Comparison of ENCODE assay signal across 8 cellular contexts in the genomic region with DNA sequence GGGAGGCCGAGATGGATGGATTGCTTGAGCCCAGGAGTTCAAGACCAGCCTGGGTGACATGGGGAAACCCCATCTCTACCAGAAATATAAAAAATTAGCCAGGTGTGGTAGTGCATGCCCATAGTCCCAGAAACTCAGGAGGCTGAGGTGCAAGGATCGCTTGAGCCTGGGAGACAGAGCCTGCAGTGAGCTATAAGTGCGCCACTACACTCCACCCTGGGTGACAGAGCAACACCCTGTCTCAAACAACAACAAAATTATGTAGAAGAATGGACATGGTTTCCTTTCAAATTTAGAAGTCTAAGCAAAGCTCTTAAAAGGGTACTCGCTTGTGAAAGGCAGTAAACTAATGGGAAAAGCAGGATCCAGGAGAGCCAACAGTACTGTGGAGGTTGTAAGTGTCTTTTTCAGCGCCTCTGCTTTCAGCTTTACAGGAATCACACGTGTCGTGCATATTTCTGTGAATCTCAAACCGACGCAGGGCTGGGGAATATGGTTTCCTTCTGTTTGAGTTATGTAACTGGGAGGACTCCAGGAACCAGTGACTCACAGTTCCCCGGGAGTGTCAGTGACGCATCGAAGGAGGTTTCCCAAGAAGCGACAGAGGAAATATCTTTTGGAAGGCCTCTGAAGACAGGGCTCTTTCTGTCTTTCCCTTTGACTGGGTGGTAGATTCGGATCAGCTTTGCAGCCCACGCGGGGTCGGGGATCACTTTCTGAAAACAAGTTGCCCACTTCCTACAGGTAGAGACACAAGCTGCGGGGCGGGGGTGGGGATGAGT. TPM values are rescaled to one million over a fixed set of nuclear protein-coding genes. Genes with fewer than 3 reads are reported as not detected.
A peak's percentile ranks its signal among the peaks of the same experiment; 100 is the strongest.
DNase-seq lines count a peak whose midpoint lies in the region; ATAC-seq, FAIRE-seq and TF ChIP-seq lines count a peak whose summit lies in the region.
"Not testable (repeated sequence)": the region's sequence is repeated elsewhere in the genome, so short reads cannot be mapped to it uniquely, and the experiment has no call there.

No MANE protein-coding gene starts in this region.

- not testable (repeated sequence) for FAIRE-seq in HepG2 (lab: Jason Lieb, UNC)

- 56% methylated on average over 6 of the region's 19 CpGs for WGBS in esophagus muscularis mucosa
- WGBS in HepG2 (ENCODE audit: low lambda C conversion rate) = 38% methylated on average over 18 of the region's 19 CpGs
- 56 to 66% methylated on average over 13 of the region's 19 CpGs for WGBS in testis, 2 donors

- TF ChIP-seq RAD21 in HepG2 (CRISPR knock-in tag; IDR thresholded peaks at IDR 0.05) = not testable (repeated sequence)

- POLR2A ChIA-PET in HepG2 (lab: Yijun Ruan, JAX) = not testable (repeated sequence)

- not testable (repeated sequence) for TF ChIP-seq POLR2A in esophagus muscularis mucosa (IDR thresholded peaks at IDR 0.05; ENCODE audit: low read depth); HepG2 (IDR thresholded peaks at IDR 0.05; ENCODE audit: insufficient read depth in 1 of 2, low read depth in 2 of 2, low read length in 2 of 2); testis (IDR thresholded peaks at IDR 0.05)

- not testable (repeated sequence) for H3K4me2 ChIP-seq in HepG2 (ENCODE audit: low read depth, low read length)
- peak overlapping the region; percentile 75 for H3K4me2 ChIP-seq in skeletal muscle satellite cell (ENCODE audit: low read length)

- in situ Hi-C loops in HepG2 (cut with HindIII; ENCODE audit: extremely low pct_ligation_motif_present, low pct_unique_long_range_greater_than_20kb) = not testable (repeated sequence)

- BruUV-seq in Calu3 (replicated peaks; lab: Mats Ljungman, UMichigan); HepG2 (replicated peaks; lab: Mats Ljungman, UMichigan): not testable (repeated sequence)

- not testable (repeated sequence) for H3K9me3 Mint-ChIP-seq in Calu3 (ENCODE audit: low read depth, unreplicated experiment); activated naive CD8-positive, alpha-beta T cell treated with anti-CD3 and anti-CD28 coated beads, Interleukin-2, amount 50 U/mL, for 24 hours

- peak overlapping the region; percentile 75 for H3K27ac Mint-ChIP-seq in Calu3 (ENCODE audit: unreplicated experiment)
- H3K27ac Mint-ChIP-seq in activated naive CD8-positive, alpha-beta T cell treated with anti-CD3 and anti-CD28 coated beads, Interleukin-2, amount 50 U/mL, for 24 hours = peak overlapping the region; percentile 68

- not testable (repeated sequence) for H3K36me3 Mint-ChIP-seq in Calu3 (ENCODE audit: insufficient read depth, unreplicated experiment); activated naive CD8-positive, alpha-beta T cell treated with anti-CD3 and anti-CD28 coated beads, Interleukin-2, amount 50 U/mL, for 24 hours (ENCODE audit: low read depth)

- CTCF ChIA-PET in Calu3 (lab: Charles Lee); HepG2 (lab: Yijun Ruan, JAX; ENCODE audit: low intra/inter-chr PET ratio, low total read pairs): not testable (repeated sequence)

- not testable (repeated sequence) for H2AFZ ChIP-seq in HepG2 (ENCODE audit: low read length)

- not testable (repeated sequence) for H3K27me3 ChIP-seq in esophagus muscularis mucosa; HepG2 (ENCODE audit: control insufficient read depth in 1 of 2, insufficient read depth in 2 of 2, low read length in 2 of 2); skeletal muscle satellite cell (ENCODE audit: control insufficient read depth, insufficient read depth, low read length); testis

- not testable (repeated sequence) for H3K4me1 Mint-ChIP-seq in Calu3 (ENCODE audit: low read depth, unreplicated experiment)
- H3K4me1 Mint-ChIP-seq in activated naive CD8-positive, alpha-beta T cell treated with anti-CD3 and anti-CD28 coated beads, Interleukin-2, amount 50 U/mL, for 24 hours = peaks cover 83% of the 10 kb centered on the region

- H3K4me3 ChIP-seq in esophagus muscularis mucosa = peak overlapping the region; percentile 7 to 39 (median 31)
- not testable (repeated sequence) for H3K4me3 ChIP-seq in HepG2 (replicated peaks in 1 of 3; ENCODE audit: insufficient read depth in 1 of 3, low read depth in 2 of 3, low read length in 3 of 3); testis
- H3K4me3 ChIP-seq in skeletal muscle satellite cell (ENCODE audit: low read length) = peak overlapping the region; percentile 61

- TF ChIP-seq EP300 in esophagus muscularis mucosa (IDR thresholded peaks at IDR 0.05); HepG2 (IDR thresholded peaks at IDR 0.05; ENCODE audit: low read depth in 2 of 2, low read length in 2 of 2); HepG2 (CRISPR knock-in tag; IDR thresholded peaks at IDR 0.05; ENCODE audit: borderline replicate concordance): not testable (repeated sequence)

- not testable (repeated sequence) for H4K20me1 ChIP-seq in HepG2 (ENCODE audit: insufficient read depth, low read length)

- H3K27me3 Mint-ChIP-seq in Calu3 (ENCODE audit: unreplicated experiment) = peaks cover 13% of the 10 kb centered on the region
- H3K27me3 Mint-ChIP-seq in activated naive CD8-positive, alpha-beta T cell treated with anti-CD3 and anti-CD28 coated beads, Interleukin-2, amount 50 U/mL, for 24 hours = not testable (repeated sequence)

- ATAC-seq in activated naive CD8-positive, alpha-beta T cell treated with anti-CD3 and anti-CD28 coated beads, Interleukin-2, amount 50 U/mL, for 24 hours = peak; percentile 56
- not testable (repeated sequence) for ATAC-seq in HepG2

- H3K36me3 ChIP-seq in esophagus muscularis mucosa; HepG2 (replicated peaks in 1 of 2; ENCODE audit: control insufficient read depth in 1 of 2, insufficient read depth in 2 of 2, low read length in 2 of 2); skeletal muscle satellite cell (ENCODE audit: insufficient read depth, low read length); testis (ENCODE audit: low read depth, missing control alignments): not testable (repeated sequence)

- H3K4me3 Mint-ChIP-seq in Calu3 (ENCODE audit: low read depth, unreplicated experiment) = not testable (repeated sequence)
- H3K4me3 Mint-ChIP-seq in activated naive CD8-positive, alpha-beta T cell treated with anti-CD3 and anti-CD28 coated beads, Interleukin-2, amount 50 U/mL, for 24 hours = peak overlapping the region; percentile 35

- not testable (repeated sequence) for H3K9me3 ChIP-seq in esophagus muscularis mucosa; HepG2 (ENCODE audit: low read length); skeletal muscle satellite cell (replicated peaks; ENCODE audit: low read length); testis

- DNase-seq in Calu3 = peak; percentile 70
- peak; percentile 84 for DNase-seq in NCI-H460 (ENCODE audit: extremely low read depth, low read depth)
- DNase-seq in activated CD4-positive, alpha-beta T cell treated with anti-CD3 and anti-CD28 coated beads for 4 hours = peak; percentile 59 to 65
- DNase-seq in activated naive CD8-positive, alpha-beta T cell treated with anti-CD3 and anti-CD28 coated beads, Interleukin-2, amount 50 U/mL, for 24 hours; esophagus muscularis mucosa (ENCODE audit: extremely low spot score); HepG2 (ENCODE audit: low spot score): not testable (repeated sequence)
- peak; percentile 35 for DNase-seq in testis

- peaks cover 0 to 15% (median 11%) of the 10 kb centered on the region in 4 donors for H3K4me1 ChIP-seq in esophagus muscularis mucosa
- H3K4me1 ChIP-seq in HepG2 (ENCODE audit: insufficient read depth, low read length) = 0 out of 2 replicates have a peak, but pooled peaks cover 15% of the 10 kb centered on the region
- not testable (repeated sequence) for H3K4me1 ChIP-seq in skeletal muscle satellite cell (ENCODE audit: control insufficient read depth, insufficient read depth, low read length); testis

- H3K79me2 ChIP-seq in HepG2 (ENCODE audit: insufficient read depth, low read length) = not testable (repeated sequence)

- H3K9ac ChIP-seq in HepG2 (ENCODE audit: insufficient read depth, low read depth, low read length) = not testable (repeated sequence)
- peak overlapping the region; percentile 38 for H3K9ac ChIP-seq in skeletal muscle satellite cell (ENCODE audit: low read depth, low read length)

- intact Hi-C loops in Calu3 (cut with micrococcal nuclease; ENCODE audit: unreplicated experiment); esophagus muscularis mucosa (cut with DNase I); HepG2 (cut with micrococcal nuclease; ENCODE audit: unreplicated experiment); testis (cut with DNase I; ENCODE audit: low total_unique reads): not testable (repeated sequence)

- peak overlapping the region; percentile 38 to 64 (median 63) for H3K27ac ChIP-seq in esophagus muscularis mucosa (replicated peaks in 1 of 4)
- not testable (repeated sequence) for H3K27ac ChIP-seq in HepG2 (ENCODE audit: extremely low read length, insufficient read depth, low read length); testis

- not testable (repeated sequence) for TF ChIP-seq CTCF in Calu3 (IDR thresholded peaks at IDR 0.05; ENCODE audit: unreplicated experiment); esophagus muscularis mucosa (IDR thresholded peaks at IDR 0.05); HepG2 (CRISPR knock-in tag; IDR thresholded peaks at IDR 0.05); testis (IDR thresholded peaks at IDR 0.05)

RNA-seq across cellular contexts. Expression of a gene that starts 24.6 kb away (rescaled TPM):
- total RNA-seq in Calu3 (2022) (not detected in 2 replicates), esophagus muscularis mucosa (1 to 10 TPM in 2 of 4 donors, under 1 TPM in 1, not detected in 1; 0.65 to 4.3 (median 2.0) TPM), HepG2 (2016; rRNA removed; fragmentation: Illumina TruSeq; extraction: Trizol) (not detected in 2 replicates), testis (under 1 TPM in 1 of 2 donors, not detected in 1; 0.43 TPM)
- total RNA-seq in NCI-H460 (2014; rRNA removed; shearing (Covaris generic)) = not detected in 2 replicates
- polyA plus RNA-seq in NCI-H460 (2014; cell fraction: nucleus; rRNA removed) = not detected in 2 replicates
- not detected in 2 replicates for total RNA-seq in HepG2 (2016; cell fraction: cytosol; rRNA removed; fragmentation: Illumina TruSeq; extraction: Trizol; ENCODE audit: low read depth)
- not detected in 2 replicates for total RNA-seq in HepG2 (2016; cell fraction: insoluble cytoplasmic fraction; rRNA removed; fragmentation: Illumina TruSeq; extraction: Trizol)
- not detected in 2 replicates for total RNA-seq in HepG2 (2016; cell fraction: membrane; rRNA removed; fragmentation: Illumina TruSeq; extraction: Trizol)
- not detected in 2 replicates for total RNA-seq in HepG2 (2016; cell fraction: nucleus; rRNA removed; fragmentation: Illumina TruSeq; extraction: Trizol)
- polyA plus RNA-seq in HepG2 (2011; rRNA removed) (0.04 TPM in 1 of 2 replicates, not detected in the other), testis (ENCODE audit: insufficient read depth, low read depth, low replicate concordance) (2.2 TPM)
- polyA plus RNA-seq in HepG2 (2011; cell fraction: cytosol; rRNA removed) = 0.04 TPM in 1 of 2 replicates, not detected in the other
- not detected in 2 replicates for polyA plus RNA-seq in HepG2 (2011; cell fraction: nucleus; rRNA removed)
- polyA plus RNA-seq in HepG2 (2012) = 0.17 TPM in 1 of 2 replicates, not detected in the other
- not detected in 2 replicates for polyA plus RNA-seq in HepG2 (2016; cell fraction: cytosol; fragmentation: Illumina TruSeq; extraction: Trizol; ENCODE audit: low read depth)
- polyA plus RNA-seq in HepG2 (2016; cell fraction: insoluble cytoplasmic fraction; fragmentation: Illumina TruSeq; extraction: Trizol; ENCODE audit: low read depth) = not detected in 2 replicates
- not detected in 2 replicates for polyA plus RNA-seq in HepG2 (2016; cell fraction: membrane; fragmentation: Illumina TruSeq; extraction: Trizol; ENCODE audit: low read depth)
- not detected in 2 replicates for polyA plus RNA-seq in HepG2 (2016; cell fraction: nucleus; fragmentation: Illumina TruSeq; extraction: Trizol; ENCODE audit: insufficient read depth, low read depth)
- polyA minus RNA-seq in HepG2 (2011; rRNA and poly(A)+ RNA removed; ENCODE audit: low replicate concordance) = not detected in 2 replicates
- polyA minus RNA-seq in HepG2 (2011; cell fraction: cytosol; rRNA and poly(A)+ RNA removed) = not detected in 2 replicates
- not detected in 2 replicates for polyA minus RNA-seq in HepG2 (2011; cell fraction: nucleus; rRNA and poly(A)+ RNA removed)
- total RNA-seq in skeletal muscle satellite cell (2012; rRNA removed) = not detected in 2 replicates

RNA-seq across cellular contexts. Expression of a gene that starts 46.4 kb away (rescaled TPM):
- total RNA-seq in Calu3 (2022) (0.20 and 0.31 TPM in 2 replicates), esophagus muscularis mucosa (1 to 10 TPM in 3 of 4 donors, under 1 TPM in 1; 0.83 to 5.5 (median 1.1) TPM), HepG2 (2016; rRNA removed; fragmentation: Illumina TruSeq; extraction: Trizol) (not detected in 2 replicates), testis (1 to 10 TPM in 1 of 2 donors, under 1 TPM in 1; 0.31 to 1.7 TPM)
- total RNA-seq in NCI-H460 (2014; rRNA removed; shearing (Covaris generic)) = 0.12 and 0.29 TPM in 2 replicates
- 0.72 TPM in 1 of 2 replicates, not detected in the other for polyA plus RNA-seq in NCI-H460 (2014; cell fraction: nucleus; rRNA removed)
- total RNA-seq in HepG2 (2016; cell fraction: cytosol; rRNA removed; fragmentation: Illumina TruSeq; extraction: Trizol; ENCODE audit: low read depth) = not detected in 2 replicates
- 0.10 TPM in 1 of 2 replicates, not detected in the other for total RNA-seq in HepG2 (2016; cell fraction: insoluble cytoplasmic fraction; rRNA removed; fragmentation: Illumina TruSeq; extraction: Trizol)
- 0.06 TPM in 1 of 2 replicates, not detected in the other for total RNA-seq in HepG2 (2016; cell fraction: membrane; rRNA removed; fragmentation: Illumina TruSeq; extraction: Trizol)
- not detected in 2 replicates for total RNA-seq in HepG2 (2016; cell fraction: nucleus; rRNA removed; fragmentation: Illumina TruSeq; extraction: Trizol)
- polyA plus RNA-seq in HepG2 (2011; rRNA removed) (0.09 TPM in 2 replicates), testis (ENCODE audit: insufficient read depth, low read depth, low replicate concordance) (2.9 TPM)
- polyA plus RNA-seq in HepG2 (2011; cell fraction: cytosol; rRNA removed) = 0.05 and 0.09 TPM in 2 replicates
- 0.09 and 0.13 TPM in 2 replicates for polyA plus RNA-seq in HepG2 (2011; cell fraction: nucleus; rRNA removed)
- polyA plus RNA-seq in HepG2 (2012) = 0.04 and 0.23 TPM in 2 replicates
- polyA plus RNA-seq in HepG2 (2016; cell fraction: cytosol; fragmentation: Illumina TruSeq; extraction: Trizol; ENCODE audit: low read depth) = not detected in 2 replicates
- 0.10 TPM in 1 of 2 replicates, not detected in the other for polyA plus RNA-seq in HepG2 (2016; cell fraction: insoluble cytoplasmic fraction; fragmentation: Illumina TruSeq; extraction: Trizol; ENCODE audit: low read depth)
- polyA plus RNA-seq in HepG2 (2016; cell fraction: membrane; fragmentation: Illumina TruSeq; extraction: Trizol; ENCODE audit: low read depth) = not detected in 2 replicates
- not detected in 2 replicates for polyA plus RNA-seq in HepG2 (2016; cell fraction: nucleus; fragmentation: Illumina TruSeq; extraction: Trizol; ENCODE audit: insufficient read depth, low read depth)
- polyA minus RNA-seq in HepG2 (2011; rRNA and poly(A)+ RNA removed; ENCODE audit: low replicate concordance) = not detected in 2 replicates
- not detected in 2 replicates for polyA minus RNA-seq in HepG2 (2011; cell fraction: cytosol; rRNA and poly(A)+ RNA removed)
- not detected in 2 replicates for polyA minus RNA-seq in HepG2 (2011; cell fraction: nucleus; rRNA and poly(A)+ RNA removed)
- not detected in 2 replicates for total RNA-seq in skeletal muscle satellite cell (2012; rRNA removed)
